8 cellular contexts compared by ENCODE assay signal in genomic region chr15:64247906-64248541, GRCh38.
DNase-seq lines count a peak whose midpoint lies in the region; ATAC-seq and TF ChIP-seq lines count a peak whose summit lies in the region.

No MANE protein-coding gene starts in this region.

- H3K9ac ChIP-seq in iPS-20b (ENCODE audit: low read depth, low read length): peak overlapping the region; percentile 52; the same call in 1 of the 2 replicates

- H3K36me3 ChIP-seq in iPS-20b (ENCODE audit: insufficient read depth, low read depth, low read length): no peaks in the 10 kb centered on the region

- in situ Hi-C loops in astrocyte of the cerebellum (cut with HindIII; ENCODE audit: low sequenced_read_pairs): no loop called here

- no peak overlapping the region for H3K27ac Mint-ChIP-seq in stimulated activated memory B cell treated with anti-CD40 and anti-IgM and Interleukin-4, amounts not matched to agents 10 μg/mL and 1 μg/mL and 100 μg/mL, for 72 hours

- no peaks in the 10 kb centered on the region for H3K27me3 Mint-ChIP-seq in stimulated activated memory B cell treated with anti-CD40 and anti-IgM and Interleukin-4, amounts not matched to agents 10 μg/mL and 1 μg/mL and 100 μg/mL, for 72 hours

- peaks cover 16% of the 10 kb centered on the region; the same call in 1 of the 2 replicates for H3K4me1 ChIP-seq in iPS-20b (ENCODE audit: insufficient read depth, low read length)

- no peaks in the 10 kb centered on the region for H3K9me3 ChIP-seq in iPS-20b (ENCODE audit: insufficient read depth, low read depth, low read length)

- ATAC-seq in GM18519 (IDR thresholded peaks at IDR 0.05; ENCODE audit: low FRiP score, unreplicated experiment) (peak; percentile 39), HG02981 (IDR thresholded peaks at IDR 0.05; ENCODE audit: unreplicated experiment) (peak; percentile 59)
- peak; percentile 56 for ATAC-seq in stimulated activated memory B cell treated with anti-CD40 and anti-IgM and Interleukin-4, amounts not matched to agents 10 μg/mL and 1 μg/mL and 100 μg/mL, for 72 hours

- no peak overlapping the region for H3K4me3 Mint-ChIP-seq in stimulated activated memory B cell treated with anti-CD40 and anti-IgM and Interleukin-4, amounts not matched to agents 10 μg/mL and 1 μg/mL and 100 μg/mL, for 72 hours

- peaks cover 36% of the 10 kb centered on the region for H3K36me3 Mint-ChIP-seq in stimulated activated memory B cell treated with anti-CD40 and anti-IgM and Interleukin-4, amounts not matched to agents 10 μg/mL and 1 μg/mL and 100 μg/mL, for 72 hours

- H3K4me1 Mint-ChIP-seq in stimulated activated memory B cell treated with anti-CD40 and anti-IgM and Interleukin-4, amounts not matched to agents 10 μg/mL and 1 μg/mL and 100 μg/mL, for 72 hours: peaks cover 26% of the 10 kb centered on the region

- no peaks in the 10 kb centered on the region for H3K9me3 Mint-ChIP-seq in stimulated activated memory B cell treated with anti-CD40 and anti-IgM and Interleukin-4, amounts not matched to agents 10 μg/mL and 1 μg/mL and 100 μg/mL, for 72 hours

- H3K4me3 ChIP-seq in astrocyte of the cerebellum (ENCODE audit: low read depth, low read length) (no peak overlapping the region), iPS-20b (ENCODE audit: low read length) (no peak overlapping the region; the same call in 1 of the 2 replicates)

- no peaks in the 10 kb centered on the region for H3K27me3 ChIP-seq in iPS-20b (ENCODE audit: insufficient read depth, low read length)

- no peak for TF ChIP-seq CTCF in astrocyte of the cerebellum (IDR thresholded peaks at IDR 0.05; ENCODE audit: low read depth, low read length, missing control alignments)

- peak overlapping the region; percentile 58 for H3K27ac ChIP-seq in iPS-20b (ENCODE audit: low read length)

- DNase-seq in Ammon's horn (ENCODE audit: low spot score): peak; percentile 67
- peak; percentile 38 for DNase-seq in NCI-H2171 (lab: John Stamatoyannopoulos, UW)
- peak; percentile 87 for DNase-seq in astrocyte of the cerebellum (ENCODE audit: low read depth)
- no peak for DNase-seq in DMS114 treated with DMSO at 0.1 percent for 48 hours (lab: John Stamatoyannopoulos, UW; ENCODE audit: unreplicated experiment)
